Comparison of ENCODE assay signal across 28 cellular contexts in the genomic region with DNA sequence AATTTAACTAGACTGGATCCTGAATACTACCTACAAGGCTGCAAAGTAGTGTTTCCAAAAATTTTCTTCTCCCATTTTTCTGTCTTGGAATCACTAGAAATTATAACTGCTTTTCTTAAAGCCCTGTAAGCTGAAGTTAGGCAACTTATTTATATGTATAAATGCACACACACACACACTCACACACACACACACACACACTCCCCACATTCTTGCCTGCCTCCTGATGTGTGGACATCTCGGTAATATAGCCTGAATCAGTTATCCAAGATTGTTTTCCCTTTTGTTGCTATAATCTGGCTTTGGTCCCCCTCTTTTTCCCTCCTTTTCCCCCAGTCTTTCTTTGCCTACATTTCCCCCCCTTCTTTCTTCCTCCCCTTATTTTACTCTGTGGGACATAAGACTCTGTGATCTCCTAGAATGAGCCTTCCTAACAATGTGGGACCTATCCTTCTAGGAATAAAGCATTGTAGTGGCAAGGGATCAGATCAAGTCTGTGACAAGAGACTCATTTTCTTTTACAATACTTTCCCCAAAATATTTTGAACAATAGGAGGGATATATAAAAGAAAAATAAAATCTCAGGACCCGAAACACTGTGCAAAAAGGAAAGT. TPM values are rescaled to one million over a fixed set of nuclear protein-coding genes. Genes with fewer than 3 reads are reported as not detected.
DNase-seq lines count a peak whose midpoint lies in the region; ATAC-seq, FAIRE-seq and TF ChIP-seq lines count a peak whose summit lies in the region.
"Had no signal": no experiment of that assay in that cellular context is flagged by ENCODE, and none has a peak within 500 bp of the region (broad histone marks: within the 10 kb centered on the region; RNA-seq: fewer than 3 reads in every experiment).

No MANE protein-coding gene starts in this region.

- no peak overlapping the region for H3K56ac ChIP-seq in IMR-90 (ENCODE audit: extremely low read depth, insufficient read depth, low read length)

- H2BK120ac ChIP-seq in IMR-90 (ENCODE audit: low read depth, low read length): peak overlapping the region; percentile 49; the same call in 1 of the 2 replicates

- no TSS peak for BruUV-seq in IMR-90 (replicated peaks; lab: Mats Ljungman, UMichigan)

- peak overlapping the region; percentile 43 for H3K4ac ChIP-seq in IMR-90 (ENCODE audit: low read depth, low read length)

- TF ChIP-seq POLR2A in IMR-90 (IDR thresholded peaks at IDR 0.05; ENCODE audit: low read depth, low read length): no peak

- in situ Hi-C loops in IMR-90 (cut with MboI; ENCODE audit: low sequenced_read_pairs): no loop called here

- no peak overlapping the region; the same call in 1 of the 2 replicates for H2AK5ac ChIP-seq in IMR-90 (ENCODE audit: low read depth, low read length)

- TF ChIP-seq CTCF in IMR-90 (conservative IDR thresholded peaks at IDR 0.05; ENCODE audit: low read depth, low read length): no peak
- TF ChIP-seq CTCF in astrocyte (IDR thresholded peaks at IDR 0.05; ENCODE audit: insufficient read depth, low read depth, low read length): no peak

- no peak overlapping the region for H2AK9ac ChIP-seq in IMR-90 (replicated peaks; ENCODE audit: low read depth, low read length, poor library complexity)

- H4K5ac ChIP-seq in IMR-90 (ENCODE audit: low read depth, low read length): no peak overlapping the region

- no peak overlapping the region for H3K23ac ChIP-seq in IMR-90 (ENCODE audit: low read depth, low read length)

- H3K79me2 ChIP-seq in astrocyte (ENCODE audit: insufficient read depth, low read length): no peaks in the 10 kb centered on the region

- H3K9ac ChIP-seq in IMR-90 (ENCODE audit: low read depth, low read length): no peak overlapping the region
- no peak overlapping the region for H3K9ac ChIP-seq in astrocyte (ENCODE audit: low read length)
- H3K9ac ChIP-seq: GM23248 had no signal

- H3K36me3 Mint-ChIP-seq in astrocyte (ENCODE audit: low read depth, unreplicated experiment): no peaks in the 10 kb centered on the region
- H3K36me3 Mint-ChIP-seq: stimulated activated memory B cell treated with anti-CD40 and anti-IgM and Interleukin-4, amounts not matched to agents 10 μg/mL and 1 μg/mL and 100 μg/mL, for 72 hours had no signal

- ATAC-seq in IMR-90 (ENCODE audit: low read depth): no peak
- ATAC-seq in GM19324 (IDR thresholded peaks at IDR 0.05; ENCODE audit: low FRiP score, unreplicated experiment): no peak
- ATAC-seq: left cardiac atrium; right lobe of liver; stimulated activated memory B cell treated with anti-CD40 and anti-IgM and Interleukin-4, amounts not matched to agents 10 μg/mL and 1 μg/mL and 100 μg/mL, for 72 hours had no signal

- CTCF ChIA-PET in IMR-90 (lab: Yijun Ruan, JAX): interaction anchor here (0.8 kb wide), 1 partner anchor 14 kb away, joined by 3 read pairs; no protein-coding TSS in a partner anchor

- H3K4me3 ChIP-seq in IMR-90 (ENCODE audit: insufficient read depth, low read depth, low read length) (no peak overlapping the region), astrocyte (ENCODE audit: insufficient read depth, low read depth, low read length) (peak overlapping the region; percentile 31)
- H3K4me3 ChIP-seq: breast epithelium, GM23248, right lobe of liver, SJCRH30, suprapubic skin had no signal

- H4K20me1 ChIP-seq in IMR-90 (ENCODE audit: insufficient read depth, low read length) (no peaks in the 10 kb centered on the region), astrocyte (ENCODE audit: insufficient read depth, low read length) (no peaks in the 10 kb centered on the region)

- H3K9me1 ChIP-seq in IMR-90 (ENCODE audit: insufficient read depth, low read length): no peaks in the 10 kb centered on the region

- H3K27me3 Mint-ChIP-seq in astrocyte (ENCODE audit: low read depth, unreplicated experiment): no peaks in the 10 kb centered on the region
- H3K27me3 Mint-ChIP-seq: activated B cell treated with CpG ODN at 0.5 μM for 24 hours; stimulated activated memory B cell treated with anti-CD40 and anti-IgM and Interleukin-4, amounts not matched to agents 10 μg/mL and 1 μg/mL and 100 μg/mL, for 72 hours had no signal

- no peak overlapping the region; the same call in 1 of the 2 replicates for H4K91ac ChIP-seq in IMR-90 (ENCODE audit: insufficient read depth, low read depth, low read length)

- H3K4me1 ChIP-seq in IMR-90 (ENCODE audit: control insufficient read depth, insufficient read depth, low read length) (peaks cover 3% of the 10 kb centered on the region; the same call in 1 of the 2 replicates), astrocyte (ENCODE audit: insufficient read depth, low read length) (peaks cover 6% of the 10 kb centered on the region)
- H3K4me1 ChIP-seq: breast epithelium, right lobe of liver, SJCRH30, suprapubic skin had no signal

- no peak overlapping the region for H3K4me3 Mint-ChIP-seq in astrocyte (ENCODE audit: unreplicated experiment)
- H3K4me3 Mint-ChIP-seq: activated B cell treated with CpG ODN at 0.5 μM for 24 hours; stimulated activated memory B cell treated with anti-CD40 and anti-IgM and Interleukin-4, amounts not matched to agents 10 μg/mL and 1 μg/mL and 100 μg/mL, for 72 hours had no signal

- peak overlapping the region; percentile 41; the same call in 1 of the 2 replicates for H2BK20ac ChIP-seq in IMR-90 (ENCODE audit: low read depth, low read length)

- no peaks in the 10 kb centered on the region for H3K9me3 ChIP-seq in IMR-90 (ENCODE audit: control insufficient read depth, insufficient read depth, low read length)
- H3K9me3 ChIP-seq in astrocyte (ENCODE audit: insufficient read depth, low read depth, low read length): no peaks in the 10 kb centered on the region
- H3K9me3 ChIP-seq: right lobe of liver, SJCRH30, suprapubic skin had no signal

- no peak overlapping the region; the same call in 1 of the 2 replicates for H3K14ac ChIP-seq in IMR-90 (replicated peaks; ENCODE audit: low read depth, low read length)

- peak overlapping the region; percentile 20; the same call in 1 of the 2 replicates for H3K4me2 ChIP-seq in IMR-90 (ENCODE audit: low read depth, low read length)
- peak overlapping the region; percentile 69 for H3K4me2 ChIP-seq in astrocyte (ENCODE audit: low read length)

- H3K79me1 ChIP-seq in IMR-90 (ENCODE audit: low read depth in 1 of 2, low read length in 2 of 2): no peaks in the 10 kb centered on the region

- DNase-seq in HCEC 1CT (peak; percentile 8), IMR-90 (no peak), astrocyte (ENCODE audit: low read depth) (no peak), iris pigment epithelial cell (ENCODE audit: low read depth) (peak; percentile 30), Ammon's horn (ENCODE audit: low spot score) (no peak)
- no peak for DNase-seq in activated CD8-positive, alpha-beta memory T cell treated with anti-CD3 and anti-CD28 coated beads, Interleukin-2, amount 50 U/mL, for 4 hours
- DNase-seq: activated B cell treated with CpG ODN at 0.5 μM for 24 hours; activated CD4-positive, alpha-beta T cell treated with anti-CD3 and anti-CD28 coated beads, Interleukin-2, amount 50 U/mL, for 1 hour; head of caudate nucleus; Karpas-422; left cardiac atrium; NCI-H1436 treated with DMSO at 0.1 percent for 48 hours; NCI-H345; NCI-H748 treated with DMSO at 0.1 percent for 48 hours; right lobe of liver; SJCRH30; stimulated activated CD4-positive, alpha-beta T cell treated with anti-CD3 and anti-CD28 coated beads, Interleukin-4, amount 100 ng/mL, for 4 hours had no signal

- peak overlapping the region; percentile 91 for H3K18ac ChIP-seq in IMR-90 (ENCODE audit: low read depth, low read length)

- peak overlapping the region in 1 of 2 experiments; percentile 20; a peak in 1 of 4 replicates for H4K8ac ChIP-seq in IMR-90 (ENCODE audit: low read depth in 2 of 2, low read length in 2 of 2)

- no peak overlapping the region for H3K27ac Mint-ChIP-seq in astrocyte (ENCODE audit: unreplicated experiment)
- H3K27ac Mint-ChIP-seq: activated B cell treated with CpG ODN at 0.5 μM for 24 hours; activated T-helper 2 cell treated with anti-CD3 and anti-CD28 coated beads, Interferon-gamma antibody, Interleukin-2, Interleukin-4, amounts not matched to agents 10 μg/mL and 5 μg/mL and 100 μg/mL, durations not matched to agents 14 hours and 24 hours and 36 hours; stimulated activated memory B cell treated with anti-CD40 and anti-IgM and Interleukin-4, amounts not matched to agents 10 μg/mL and 1 μg/mL and 100 μg/mL, for 72 hours had no signal

- POLR2A ChIA-PET in IMR-90 (lab: Charles Lee; ENCODE audit: unreplicated experiment): no interaction called here

- H2BK15ac ChIP-seq in IMR-90 (ENCODE audit: low read depth, low read length): peak overlapping the region; percentile 35; the same call in 1 of the 3 replicates

- H2AFZ ChIP-seq in IMR-90 (replicated peaks; ENCODE audit: low read length, poor library complexity): no peak overlapping the region
- peak overlapping the region; percentile 11 for H2AFZ ChIP-seq in astrocyte (ENCODE audit: low read depth, low read length)
- H2AFZ ChIP-seq: GM23248 had no signal

- TF ChIP-seq RAD21 in IMR-90 (IDR thresholded peaks at IDR 0.05; ENCODE audit: low read length): no peak

- FAIRE-seq in astrocyte (lab: Jason Lieb, UNC): no peak
- FAIRE-seq: D721Med, RCC 7860 had no signal

- dilution Hi-C loops in IMR-90 (cut with HindIII; ENCODE audit: low sequenced_read_pairs, unreplicated experiment): no loop called here

- no CpG with 5 or more reads among the region's 2 CpGs for WGBS in IMR-90 (ENCODE audit: extremely low coverage in 2 of 2, insufficient read length in 1 of 2), 2 experiments

- no peak overlapping the region for H2BK5ac ChIP-seq in IMR-90 (ENCODE audit: low read depth, low read length, poor library complexity, severe bottlenecking)

- H3K27ac ChIP-seq in IMR-90 (ENCODE audit: insufficient read depth, low read length) (no peak overlapping the region), astrocyte (ENCODE audit: low read depth, low read length) (no peak overlapping the region)
- H3K27ac ChIP-seq: breast epithelium, C4-2B, GM23248, right lobe of liver, SJCRH30, suprapubic skin had no signal

- H3K27me3 ChIP-seq in IMR-90 (ENCODE audit: control insufficient read depth, insufficient read depth, low read length) (no peaks in the 10 kb centered on the region), astrocyte (ENCODE audit: insufficient read depth, low read length) (no peaks in the 10 kb centered on the region)
- H3K27me3 ChIP-seq: breast epithelium, right lobe of liver, SJCRH30, suprapubic skin had no signal

- intact Hi-C loops in IMR-90 (cut with micrococcal nuclease): no loop called here

- peaks cover 4% of the 10 kb centered on the region for H3K4me1 Mint-ChIP-seq in astrocyte (ENCODE audit: low read depth, unreplicated experiment)

- H3K9me3 Mint-ChIP-seq in astrocyte (ENCODE audit: unreplicated experiment): no peaks in the 10 kb centered on the region

- H3K36me3 ChIP-seq in IMR-90 (ENCODE audit: control insufficient read depth, insufficient read depth, low read length): no peaks in the 10 kb centered on the region
- no peaks in the 10 kb centered on the region for H3K36me3 ChIP-seq in astrocyte (ENCODE audit: insufficient read depth, low read length)
- H3K36me3 ChIP-seq: breast epithelium, right lobe of liver, SJCRH30, suprapubic skin had no signal

RNA-seq across cellular contexts. Expression of a gene that starts 26.1 kb away (rescaled TPM):
- not detected in 2 replicates for total RNA-seq in IMR-90 (2012; rRNA removed)
- polyA plus RNA-seq in IMR-90 (2012; rRNA removed): not detected in 2 replicates
- polyA plus RNA-seq in IMR-90 (2012; cell fraction: cytosol; rRNA removed): not detected in 2 replicates
- 0.08 TPM in 1 of 2 replicates, not detected in the other for polyA plus RNA-seq in IMR-90 (2012; cell fraction: nucleus; rRNA removed; ENCODE audit: low replicate concordance)
- 0.18 TPM in 1 of 2 replicates, not detected in the other for total RNA-seq in astrocyte
- total RNA-seq: GM23248, SJCRH30 had no signal
- polyA plus RNA-seq: GM23248 had no signal

RNA-seq across cellular contexts. Expression of a gene that starts 40.4 kb away (rescaled TPM):
- total RNA-seq in IMR-90 (2012; rRNA removed): not detected in 2 replicates
- not detected in 2 replicates for polyA plus RNA-seq in IMR-90 (2012; rRNA removed)
- not detected in 2 replicates for polyA plus RNA-seq in IMR-90 (2012; cell fraction: cytosol; rRNA removed)
- not detected in 2 replicates for polyA plus RNA-seq in IMR-90 (2012; cell fraction: nucleus; rRNA removed; ENCODE audit: low replicate concordance)
- total RNA-seq in astrocyte: not detected in 2 replicates
- total RNA-seq: activated T-helper 2 cell treated with anti-CD3 and anti-CD28 coated beads, Interferon-gamma antibody, Interleukin-2, Interleukin-4, amounts not matched to agents 10 μg/mL and 5 μg/mL and 100 μg/mL, durations not matched to agents 14 hours and 24 hours and 36 hours; Daoy; GM23248; SJCRH30; suprapubic skin had no signal
- polyA plus RNA-seq: GM23248 had no signal

RNA-seq across cellular contexts. Expression of a gene that starts 53.9 kb away (rescaled TPM):
- total RNA-seq in IMR-90 (2012; rRNA removed) (not detected in 2 replicates), astrocyte (not detected in 2 replicates)
- polyA plus RNA-seq in IMR-90 (2012; rRNA removed): not detected in 2 replicates
- not detected in 2 replicates for polyA plus RNA-seq in IMR-90 (2012; cell fraction: cytosol; rRNA removed)
- polyA plus RNA-seq in IMR-90 (2012; cell fraction: nucleus; rRNA removed; ENCODE audit: low replicate concordance): not detected in 2 replicates
- total RNA-seq: Daoy, GM23248, SJCRH30, suprapubic skin, urinary bladder had no signal
- polyA plus RNA-seq: GM23248 had no signal

Comparison
In these comparisons a context has a peak if more than half of its experiments do, and no peak if none do; other contexts are left out.
1. DNase-seq: peak in HCEC 1CT (single experiment) and iris pigment epithelial cell (single experiment); none in IMR-90 (single experiment), astrocyte (single experiment), Ammon's horn (single experiment) and activated CD8-positive, alpha-beta memory T cell treated with anti-CD3 and anti-CD28 coated beads, Interleukin-2, amount 50 U/mL, for 4 hours (single experiment).